8 cellular contexts compared by ENCODE assay signal in the genomic region with DNA sequence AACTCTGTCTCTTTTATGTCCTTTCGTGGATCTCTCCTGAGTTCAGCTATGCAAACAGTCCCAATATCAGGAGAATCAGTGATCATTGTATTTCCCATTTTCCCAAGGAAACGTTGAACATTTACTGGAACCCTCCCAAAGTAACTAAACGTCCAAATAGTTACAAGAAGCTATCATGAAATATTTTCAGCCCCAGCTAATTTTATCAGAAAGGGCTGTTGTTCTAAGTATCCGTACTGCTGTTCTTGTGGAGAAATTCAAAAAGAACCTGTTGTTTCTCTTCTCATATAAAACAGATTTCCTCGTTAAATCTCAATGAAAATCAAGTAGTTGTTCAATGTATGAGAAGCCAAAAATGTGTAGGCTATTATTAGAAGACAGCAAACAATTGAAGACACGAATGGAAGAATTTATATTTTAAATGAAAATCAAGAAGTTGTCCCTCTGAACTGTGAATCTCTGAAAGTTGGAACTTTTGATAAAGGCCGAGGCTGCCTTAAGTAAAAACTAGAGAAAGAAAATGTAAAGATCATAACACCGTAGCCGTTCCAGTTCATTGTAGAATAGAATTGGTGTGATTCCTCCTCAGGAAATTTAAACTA.
A peak's percentile ranks its signal among the peaks of the same experiment; 100 is the strongest.
DNase-seq lines count a peak whose midpoint lies in the region; ATAC-seq and TF ChIP-seq lines count a peak whose summit lies in the region.

No MANE protein-coding gene starts in this region.

- no peaks in the 10 kb centered on the region for H3K27me3 ChIP-seq in SJCRH30
- H3K27me3 ChIP-seq in fibroblast of lung (ENCODE audit: control insufficient read depth, insufficient read depth, low read length): no peaks in the 10 kb centered on the region

- H3K4me3 ChIP-seq in SJCRH30: peak overlapping the region; percentile 67
- H3K4me3 ChIP-seq in fibroblast of lung (replicated peaks in 1 of 4; ENCODE audit: control extremely low read depth in 1 of 4, insufficient read depth in 1 of 4, low read depth in 3 of 4, low read length in 4 of 4): peak overlapping the region; percentile 82 to 88 (median 86)
- H3K4me3 ChIP-seq in retinal pigment epithelial cell (ENCODE audit: low read length): peak overlapping the region; percentile 95

- H3K36me3 ChIP-seq in ES-I3 (ENCODE audit: insufficient read depth, low read length) (no peaks in the 10 kb centered on the region), SJCRH30 (no peaks in the 10 kb centered on the region), fibroblast of lung (ENCODE audit: control insufficient read depth, insufficient read depth, low read length) (no peaks in the 10 kb centered on the region)

- no peak overlapping the region for H2AFZ ChIP-seq in fibroblast of lung (ENCODE audit: low read length)

- TF ChIP-seq CTCF in fibroblast of lung (conservative IDR thresholded peaks at IDR 0.05 in 1 of 2, IDR thresholded peaks at IDR 0.05 in 1 of 2; ENCODE audit: low read depth in 1 of 2, low read length in 2 of 2) (no peak), retinal pigment epithelial cell (conservative IDR thresholded peaks at IDR 0.05; ENCODE audit: low read depth, low read length) (no peak)

- H4K20me1 ChIP-seq in fibroblast of lung (ENCODE audit: control insufficient read depth, extremely low read depth, insufficient read depth, low read length): peaks cover 3% of the 10 kb centered on the region

- no peak for ATAC-seq in HG02884 (IDR thresholded peaks at IDR 0.05; ENCODE audit: unreplicated experiment)
- ATAC-seq in HG03520 (IDR thresholded peaks at IDR 0.05; ENCODE audit: unreplicated experiment): no peak

- H3K4me1 ChIP-seq in ES-I3 (ENCODE audit: insufficient read depth, low read length): no peaks in the 10 kb centered on the region
- no peaks in the 10 kb centered on the region for H3K4me1 ChIP-seq in SJCRH30
- peaks cover 3% of the 10 kb centered on the region for H3K4me1 ChIP-seq in fibroblast of lung (ENCODE audit: control insufficient read depth, extremely low read depth, insufficient read depth, low read length)

- H3K4me2 ChIP-seq in fibroblast of lung (ENCODE audit: extremely low read depth, insufficient read depth, low read length): peak overlapping the region; percentile 97

- H3K9ac ChIP-seq in ES-I3 (ENCODE audit: low read depth, low read length) (peak overlapping the region; percentile 71), fibroblast of lung (ENCODE audit: insufficient read depth, low read length) (peak overlapping the region; percentile 22)

- DNase-seq in SJCRH30 (no peak), fibroblast of lung (ENCODE audit: low read depth in 2 of 2) (peak in 1 of 2 donors; percentile 21), retinal pigment epithelial cell (ENCODE audit: low read depth) (no peak), HUDEP-2 (lab: John Stamatoyannopoulos, UW; ENCODE audit: unreplicated experiment in 76 of 76) (no peak)
- DNase-seq in NK-92 treated with Interleukin-12 subunit alpha and Interleukin-12 subunit beta, amount 100 ng/mL, for 24 hours (lab: John Stamatoyannopoulos, UW): no peak

- H3K9me3 ChIP-seq in ES-I3 (ENCODE audit: control insufficient read depth, insufficient read depth, low read length) (no peaks in the 10 kb centered on the region), SJCRH30 (replicated peaks) (no peaks in the 10 kb centered on the region), fibroblast of lung (ENCODE audit: control insufficient read depth, insufficient read depth, low read depth, low read length) (no peaks in the 10 kb centered on the region)

- peak overlapping the region; percentile 78 for H3K27ac ChIP-seq in SJCRH30
- H3K27ac ChIP-seq in fibroblast of lung (ENCODE audit: insufficient read depth, low read length): peak overlapping the region; percentile 86

- peaks cover 15% of the 10 kb centered on the region for H3K79me2 ChIP-seq in fibroblast of lung (ENCODE audit: control insufficient read depth, insufficient read depth, low read length)
